ENCODE assay signal across 13 cellular contexts in the genomic region with DNA sequence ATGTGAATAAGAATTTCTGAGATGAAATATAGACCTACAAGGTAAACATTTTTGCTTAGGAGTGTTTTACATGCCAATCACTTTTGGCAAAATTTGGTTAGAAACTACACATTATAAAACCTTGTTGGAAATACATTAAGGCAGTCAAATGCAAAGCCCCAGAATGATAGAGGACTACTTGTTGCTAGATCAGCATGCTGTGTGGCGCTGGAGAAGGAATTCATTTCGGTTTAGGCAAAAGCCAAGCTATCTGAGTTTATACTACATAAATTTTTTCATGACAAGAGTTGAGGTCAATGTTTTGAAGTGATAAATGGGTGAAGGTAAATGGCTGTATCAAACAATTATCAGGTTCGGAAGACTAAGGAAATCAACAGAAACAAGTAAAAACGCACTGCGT. TPM values are rescaled to one million over a fixed set of nuclear protein-coding genes. Genes with fewer than 3 reads are reported as not detected.
"Had no signal": no experiment of that assay in that cellular context is flagged by ENCODE, and none has a peak within 500 bp of the region (broad histone marks: within the 10 kb centered on the region; RNA-seq: fewer than 3 reads in every experiment).

No MANE protein-coding gene starts in this region.

- H3K27ac ChIP-seq: colonic mucosa, thyroid gland had no signal

- H3K9me3 ChIP-seq: colonic mucosa, thyroid gland had no signal

- ATAC-seq: activated CD8-positive, alpha-beta T cell treated with anti-CD3 and anti-CD28 coated beads, Interleukin-2, amount 10 ng/mL, durations not matched to agents 7 days and 5 days had no signal

- H3K4me3 ChIP-seq: colonic mucosa, thyroid gland had no signal

- H3K27me3 ChIP-seq: thyroid gland had no signal

- H3K36me3 ChIP-seq: colonic mucosa, thyroid gland had no signal

- DNase-seq: activated CD4-positive, alpha-beta T cell treated with anti-CD3 and anti-CD28 coated beads, Interleukin-2, amount 10 ng/mL, durations not matched to agents 7 days and 5 days; activated CD8-positive, alpha-beta T cell treated with anti-CD3 and anti-CD28 coated beads, Interleukin-2, amount 10 ng/mL, durations not matched to agents 7 days and 5 days; activated naive CD4-positive, alpha-beta T cell treated with Interleukin-2 at 50 U/mL for 16 hours; activated T-cell treated with anti-CD3 and anti-CD28 coated beads, Interleukin-2, amount 50 U/mL, for 24 hours; anterior cingulate cortex; central memory CD4-positive, alpha-beta T cell; colonic mucosa; stimulated activated CD8-positive, alpha-beta memory T cell treated with anti-CD3 and anti-CD28 coated beads, Interleukin-4, amount 100 ng/mL, for 48 hours; stimulated activated naive CD4-positive, alpha-beta T cell treated with Interleukin-2 at 50 U/mL for 16 hours; T-helper 1 cell; thyroid gland had no signal

RNA-seq across cellular contexts. Expression of a gene that starts 2.3 kb away (rescaled TPM):
- total RNA-seq: activated CD4-positive, alpha-beta T cell treated with anti-CD3 and anti-CD28 coated beads, Interleukin-2, amount 10 ng/mL, durations not matched to agents 7 days and 5 days; activated CD8-positive, alpha-beta T cell treated with anti-CD3 and anti-CD28 coated beads, Interleukin-2, amount 10 ng/mL, durations not matched to agents 7 days and 5 days; activated T-helper 2 cell treated with anti-CD3 and anti-CD28 coated beads, Interferon-gamma antibody, Interleukin-2, Interleukin-4, amounts not matched to agents 10 μg/mL and 5 μg/mL and 100 μg/mL, durations not matched to agents 14 hours and 24 hours and 36 hours; neural crest cell had no signal
